In genomic region chr17:28727727-28728363, GRCh38 we compare ENCODE assay signal across 2 cellular contexts.
TF ChIP-seq lines count a peak whose summit lies in the region.

No MANE protein-coding gene starts in this region.

TF ChIP-seq in HEK293, 187 proteins besides CTCF, POLR2A, EP300 and RAD21 (continued from another document and continues in another):
- TF ChIP-seq ZNF148 (tag by site-specific recombination; IDR thresholded peaks at IDR 0.05; ENCODE audit: borderline replicate concordance) (no peak), ZBTB8A (tag by site-specific recombination; IDR thresholded peaks at IDR 0.05) (no peak; the same call in 1 of the 2 replicates), REST (tag by site-specific recombination; IDR thresholded peaks at IDR 0.05) (no peak), ZNF24 (tag by site-specific recombination; IDR thresholded peaks at IDR 0.05) (no peak), ZNF23 (tag by site-specific recombination; IDR thresholded peaks at IDR 0.05; ENCODE audit: borderline replicate concordance) (no peak), ZBTB10 (tag by site-specific recombination; IDR thresholded peaks at IDR 0.05) (no peak; the same call in 1 of the 2 replicates), ZNF639 (tag by site-specific recombination; IDR thresholded peaks at IDR 0.05) (no peak; the same call in none of the 2 replicates), ZNF140 (tag by site-specific recombination; IDR thresholded peaks at IDR 0.05) (no peak), ZNF473 (tag by site-specific recombination; IDR thresholded peaks at IDR 0.05) (no peak), ZNF223 (tag by site-specific recombination; IDR thresholded peaks at IDR 0.05) (no peak), ZNF248 (tag by site-specific recombination; IDR thresholded peaks at IDR 0.05) (no peak), MYNN (tag by site-specific recombination; IDR thresholded peaks at IDR 0.05; ENCODE audit: borderline replicate concordance) (no peak), SCRT2 (tag by site-specific recombination; IDR thresholded peaks at IDR 0.05) (peak; percentile 22; the same call in 1 of the 2 replicates), ZNF394 (tag by site-specific recombination; IDR thresholded peaks at IDR 0.05; ENCODE audit: borderline replicate concordance) (peak; percentile 11; the same call in 1 of the 2 replicates), SP2 (tag by site-specific recombination; IDR thresholded peaks at IDR 0.05) (no peak; the same call in 1 of the 2 replicates), ZNF335 (tag by site-specific recombination; conservative IDR thresholded peaks at IDR 0.05) (peak; percentile 92), ZNF664 (tag by site-specific recombination; IDR thresholded peaks at IDR 0.05) (no peak)

TF ChIP-seq in HepG2, 621 proteins besides CTCF, POLR2A, EP300 and RAD21 (continued from another document):
- TF ChIP-seq ZNF609 (CRISPR knock-in tag; IDR thresholded peaks at IDR 0.05; ENCODE audit: borderline replicate concordance): peak; percentile 5; the same call in 1 of the 2 replicates
- TF ChIP-seq SP1 (IDR thresholded peaks at IDR 0.05): no peak
- peak; percentile 13; the same call in 1 of the 2 replicates for TF ChIP-seq SP1 (CRISPR knock-in tag; IDR thresholded peaks at IDR 0.05)
- TF ChIP-seq YEATS4 (CRISPR knock-in tag; IDR thresholded peaks at IDR 0.05; ENCODE audit: borderline replicate concordance): peak; percentile 16; the same call in 1 of the 2 replicates
- TF ChIP-seq ZNF878 (CRISPR knock-in tag; IDR thresholded peaks at IDR 0.05): no peak
- peak; percentile 31; the same call in 1 of the 2 replicates for TF ChIP-seq MEF2D (CRISPR knock-in tag; IDR thresholded peaks at IDR 0.05)
- TF ChIP-seq ZNF460 (CRISPR knock-in tag; IDR thresholded peaks at IDR 0.05; ENCODE audit: borderline replicate concordance): peak; percentile 89
- TF ChIP-seq KMT2A (CRISPR knock-in tag; IDR thresholded peaks at IDR 0.05): peak; percentile 39; the same call in 1 of the 2 replicates
- 0 out of 2 replicates have a peak, but pooled peaks have one; percentile 10 for TF ChIP-seq NKX3-1 (CRISPR knock-in tag; IDR thresholded peaks at IDR 0.05)
- 0 out of 2 replicates have a peak, but pooled peaks have one; percentile 19 for TF ChIP-seq ZFAT (CRISPR knock-in tag; conservative IDR thresholded peaks at IDR 0.05)
- TF ChIP-seq ZNF17 (CRISPR knock-in tag; IDR thresholded peaks at IDR 0.05): no peak
- peak; percentile 72 for TF ChIP-seq ELF1 (CRISPR knock-in tag; IDR thresholded peaks at IDR 0.05)
- no peak for TF ChIP-seq SRSF4 (IDR thresholded peaks at IDR 0.05; ENCODE audit: low read depth, low read length, poor library complexity, severe bottlenecking)
- no peak for TF ChIP-seq REL (CRISPR knock-in tag; conservative IDR thresholded peaks at IDR 0.05)
- peak; percentile 35; the same call in 1 of the 2 replicates for TF ChIP-seq ZNF138 (CRISPR knock-in tag; IDR thresholded peaks at IDR 0.05; ENCODE audit: low read depth)
- peak; percentile 97 for TF ChIP-seq ZBTB26 (CRISPR knock-in tag; IDR thresholded peaks at IDR 0.05; ENCODE audit: borderline replicate concordance)
- TF ChIP-seq ETV5 (CRISPR knock-in tag; IDR thresholded peaks at IDR 0.05; ENCODE audit: borderline replicate concordance): peak; percentile 50; the same call in 1 of the 2 replicates
- no peak for TF ChIP-seq GRHL1 (CRISPR knock-in tag; conservative IDR thresholded peaks at IDR 0.05)
- TF ChIP-seq BCL6 (CRISPR knock-in tag; IDR thresholded peaks at IDR 0.05): peak; percentile 28; the same call in 1 of the 2 replicates
- 0 out of 2 replicates have a peak, but pooled peaks have one; percentile 2 for TF ChIP-seq IKZF5 (CRISPR knock-in tag; IDR thresholded peaks at IDR 0.05)
- TF ChIP-seq CSRNP1 (CRISPR knock-in tag; IDR thresholded peaks at IDR 0.05): no peak
- peak; percentile 24; the same call in 1 of the 2 replicates for TF ChIP-seq ERF (CRISPR knock-in tag; IDR thresholded peaks at IDR 0.05)
- peak; percentile 9; the same call in 1 of the 2 replicates for TF ChIP-seq ZNF292 (CRISPR knock-in tag; IDR thresholded peaks at IDR 0.05; ENCODE audit: borderline replicate concordance, low read depth)
- TF ChIP-seq ZNF776 (CRISPR knock-in tag; IDR thresholded peaks at IDR 0.05): 0 out of 2 replicates have a peak, but pooled peaks have one; percentile 18
- no peak for TF ChIP-seq PHB2 (IDR thresholded peaks at IDR 0.05; ENCODE audit: partially characterized antibody)
- TF ChIP-seq FOXA3 (CRISPR knock-in tag; IDR thresholded peaks at IDR 0.05): peak; percentile 14; the same call in 1 of the 2 replicates
- peak; percentile 16; the same call in 1 of the 2 replicates for TF ChIP-seq MYPOP (CRISPR knock-in tag; IDR thresholded peaks at IDR 0.05)
- TF ChIP-seq ZSCAN31 (CRISPR knock-in tag; IDR thresholded peaks at IDR 0.05; ENCODE audit: low read depth): 0 out of 2 replicates have a peak, but pooled peaks have one; percentile 51
- TF ChIP-seq ZBTB8A (CRISPR knock-in tag; IDR thresholded peaks at IDR 0.05; ENCODE audit: borderline replicate concordance, low read depth): no peak
- no peak for TF ChIP-seq HOXA7 (CRISPR knock-in tag; IDR thresholded peaks at IDR 0.05)
- peak; percentile 47 for TF ChIP-seq UBTF (CRISPR knock-in tag; IDR thresholded peaks at IDR 0.05)
- TF ChIP-seq ZSCAN12 (CRISPR knock-in tag; IDR thresholded peaks at IDR 0.05): 0 out of 2 replicates have a peak, but pooled peaks have one; percentile 18
- no peak for TF ChIP-seq ZFYVE20 (CRISPR knock-in tag; IDR thresholded peaks at IDR 0.05; ENCODE audit: borderline replicate concordance, low read depth)
- 0 out of 2 replicates have a peak, but pooled peaks have one; percentile 20 for TF ChIP-seq SOX13 (IDR thresholded peaks at IDR 0.05)
- no peak for TF ChIP-seq SOX13 (CRISPR knock-in tag; conservative IDR thresholded peaks at IDR 0.05 in 1 of 2, IDR thresholded peaks at IDR 0.05 in 1 of 2)
TF ChIP-seq in HepG2: peak in this region for 74.
